In genomic region chr2:98931596-98931995, GRCh38 we compare ENCODE assay signal across 7 cellular contexts. TPM values are rescaled to one million over a fixed set of nuclear protein-coding genes. Genes with fewer than 3 reads are reported as not detected.
"Had no signal": no experiment of that assay in that cellular context is flagged by ENCODE, and none has a peak within 500 bp of the region (broad histone marks: within the 10 kb centered on the region; RNA-seq: fewer than 3 reads in every experiment).

No MANE protein-coding gene starts in this region.

- H2AFZ ChIP-seq: GM23248 had no signal

- H3K4me3 ChIP-seq: GM23248, HAP-1 had no signal

- H3K4me3 Mint-ChIP-seq: HFFc6 had no signal

- H3K9ac ChIP-seq: GM23248 had no signal

- H3K36me3 ChIP-seq: HAP-1 had no signal

- H3K9me3 ChIP-seq: HAP-1 had no signal

- DNase-seq: GM23248, GOT3, H7, HFFc6, IMR-90 had no signal

- H3K27ac Mint-ChIP-seq: HFFc6 had no signal

- H3K9me3 Mint-ChIP-seq: HFFc6 had no signal

- H3K27ac ChIP-seq: GM23248 had no signal

- ATAC-seq: HCT116 had no signal

RNA-seq across cellular contexts. Expression of gene CRACDL, which starts 4.4 kb away (rescaled TPM):
- total RNA-seq: GM23248, HFFc6, IMR-90 had no signal
- polyA plus RNA-seq: GM23248, IMR-90 had no signal
